Comparison of ENCODE assay signal across 8 cellular contexts in the genomic region with DNA sequence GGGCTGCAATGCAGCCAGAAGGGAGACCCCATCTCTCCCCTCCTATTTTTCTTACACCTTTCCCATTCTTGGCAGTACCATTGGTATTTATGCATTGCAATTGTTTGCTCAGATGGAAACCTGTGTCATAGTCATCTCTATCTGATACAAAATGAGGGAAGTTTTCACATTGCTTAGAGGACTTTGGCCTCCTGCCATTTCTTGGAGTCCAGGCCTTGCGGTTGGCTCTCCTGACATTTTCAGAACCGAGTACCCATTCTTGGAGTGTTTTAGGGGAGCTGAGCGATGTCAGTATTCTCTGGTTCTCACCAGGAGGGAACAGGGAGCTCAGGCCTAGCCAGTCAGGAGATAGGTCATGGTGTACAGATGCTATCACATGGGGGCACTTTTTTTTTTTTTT. TPM values are rescaled to one million over a fixed set of nuclear protein-coding genes. Genes with fewer than 3 reads are reported as not detected.
A peak's percentile ranks its signal among the peaks of the same experiment; 100 is the strongest.
DNase-seq lines count a peak whose midpoint lies in the region; ATAC-seq, FAIRE-seq and TF ChIP-seq lines count a peak whose summit lies in the region.

No MANE protein-coding gene starts in this region.

- H4K8ac ChIP-seq in mesenchymal stem cell (ENCODE audit: low read length), result no peak overlapping the region

- H2BK120ac ChIP-seq in mesenchymal stem cell (ENCODE audit: low read depth, low read length), result no peak overlapping the region

- TF ChIP-seq POLR2A in GM12892 (IDR thresholded peaks at IDR 0.05; ENCODE audit: low read depth, low read length), result no peak

- H3K23ac ChIP-seq in mesenchymal stem cell (ENCODE audit: low read length in 2 of 2), result no peak overlapping the region

- DNase-seq in AG10803 (ENCODE audit: low read depth) (peak; percentile 43), astrocyte of the hippocampus (ENCODE audit: low read depth, low spot score) (peak; percentile 68), mesenchymal stem cell (peak; percentile 26), left colon (no peak), GM12892 (ENCODE audit: insufficient read length) (no peak), mucosa of descending colon (no peak), NK-92 (lab: John Stamatoyannopoulos, UW; ENCODE audit: unreplicated experiment) (no peak)

- intact Hi-C loops in left colon (cut with DNase I, micrococcal nuclease), result no loop called here
- intact Hi-C loops in mucosa of descending colon (cut with DNase I, micrococcal nuclease), result no loop called here

- no peak overlapping the region for H4K91ac ChIP-seq in mesenchymal stem cell (ENCODE audit: low read length)

- no peak for FAIRE-seq in GM12892 (lab: Jason Lieb, UNC)

- H3K4me1 ChIP-seq in HUES64 (ENCODE audit: insufficient read depth, low read length), result peaks cover 8% of the 10 kb centered on the region
- H3K4me1 ChIP-seq in mesenchymal stem cell (ENCODE audit: control insufficient read depth, insufficient read depth, low read depth, low read length), result peaks cover 16% of the 10 kb centered on the region
- peaks cover 10% of the 10 kb centered on the region for H3K4me1 ChIP-seq in mucosa of descending colon (ENCODE audit: low read depth)

- peaks cover 19% of the 10 kb centered on the region for H3K79me1 ChIP-seq in mesenchymal stem cell (replicated peaks; ENCODE audit: low read length, poor library complexity, severe bottlenecking)

- H3K4me3 ChIP-seq in AG10803 (ENCODE audit: low read length), result peak overlapping the region; percentile 89
- H3K4me3 ChIP-seq in HUES64 (ENCODE audit: low read length), result peak overlapping the region; percentile 93
- H3K4me3 ChIP-seq in mesenchymal stem cell (ENCODE audit: insufficient read depth in 1 of 2, low read depth in 1 of 2, low read length in 2 of 2), result peak overlapping the region in 1 of 2 experiments; percentile 96
- no peak overlapping the region for H3K4me3 ChIP-seq in mucosa of descending colon

- H3K4me2 ChIP-seq in mesenchymal stem cell (ENCODE audit: low read length, poor library complexity, severe bottlenecking), result peak overlapping the region; percentile 89

- no peaks in the 10 kb centered on the region for H3K27me3 ChIP-seq in HUES64 (ENCODE audit: insufficient read depth, low read length)
- H3K27me3 ChIP-seq in mesenchymal stem cell (ENCODE audit: control insufficient read depth in 1 of 2, insufficient read depth in 1 of 2, low read length in 2 of 2), result no peaks in the 10 kb centered on the region

- H3K18ac ChIP-seq in mesenchymal stem cell (ENCODE audit: low read depth in 1 of 2, low read length in 2 of 2), result no peak overlapping the region

- WGBS in HUES64, result 90% methylated on average over 3 of the region's 3 CpGs
- 90% methylated on average over 3 of the region's 3 CpGs for WGBS in mesenchymal stem cell

- H2BK12ac ChIP-seq in mesenchymal stem cell (ENCODE audit: low read length in 2 of 2), result no peak overlapping the region

- ATAC-seq in left colon (no peak), mucosa of descending colon (no peak)

- no peaks in the 10 kb centered on the region for H3K9me3 ChIP-seq in HUES64 (ENCODE audit: insufficient read depth, low read depth, low read length)
- no peaks in the 10 kb centered on the region for H3K9me3 ChIP-seq in mesenchymal stem cell (ENCODE audit: control insufficient read depth, low read length)
- no peaks in the 10 kb centered on the region for H3K9me3 ChIP-seq in mucosa of descending colon

- H3K9ac ChIP-seq in HUES64 (ENCODE audit: low read depth, low read length) (no peak overlapping the region; the same call in 1 of the 2 replicates), mesenchymal stem cell (ENCODE audit: low read length) (peak overlapping the region; percentile 93)

- H2BK5ac ChIP-seq in mesenchymal stem cell (ENCODE audit: low read depth, low read length, poor library complexity, severe bottlenecking), result no peak overlapping the region

- no peak overlapping the region for H2BK15ac ChIP-seq in mesenchymal stem cell (ENCODE audit: low read depth, poor library complexity, severe bottlenecking)

- TF ChIP-seq CTCF in AG10803 (conservative IDR thresholded peaks at IDR 0.05; ENCODE audit: low read length) (no peak), mucosa of descending colon (IDR thresholded peaks at IDR 0.05) (no peak)

- no peak overlapping the region for H3K27ac ChIP-seq in HUES64 (ENCODE audit: low read depth, low read length)
- no peak overlapping the region for H3K27ac ChIP-seq in mesenchymal stem cell (ENCODE audit: low read length, poor library complexity, severe bottlenecking)

- H3K4ac ChIP-seq in mesenchymal stem cell (ENCODE audit: low read depth in 1 of 2, low read length in 2 of 2), result no peak overlapping the region

- no peak overlapping the region for H3K14ac ChIP-seq in mesenchymal stem cell (ENCODE audit: low read length in 2 of 2)

- peak overlapping the region; percentile 59 for H2AK5ac ChIP-seq in mesenchymal stem cell (ENCODE audit: low read length, severe bottlenecking)

- no peak overlapping the region for H2AFZ ChIP-seq in mesenchymal stem cell (ENCODE audit: low read depth, low read length)

- H3K36me3 ChIP-seq in HUES64 (ENCODE audit: insufficient read depth, low read length) (peaks cover 44% of the 10 kb centered on the region), mesenchymal stem cell (ENCODE audit: control insufficient read depth in 1 of 2, insufficient read depth in 2 of 2, low read depth in 1 of 2, low read length in 2 of 2) (peaks cover 32 to 39% of the 10 kb centered on the region in 2 experiments), mucosa of descending colon (ENCODE audit: low read depth) (peaks cover 4% of the 10 kb centered on the region)

RNA-seq across cellular contexts. Expression of a gene that starts 1.5 kb away (rescaled TPM):
- polyA plus RNA-seq in HUES64 (2013, experiment 1 of 2), result 37.0 TPM
- 37.5 TPM for polyA plus RNA-seq in HUES64 (2013, experiment 2 of 2)
- polyA plus RNA-seq in mesenchymal stem cell (2013, experiment 1 of 2), result 30.8 TPM
- 28.0 TPM for polyA plus RNA-seq in mesenchymal stem cell (2013, experiment 2 of 2)
- total RNA-seq in left colon, result 10 to 100 TPM; 34.1 to 35.7 TPM
- 18.8 TPM for polyA plus RNA-seq in GM12892 (2012; ENCODE audit: missing spikeins)
- 10 to 100 TPM; 30.7 to 56.6 (median 38.9) TPM for total RNA-seq in mucosa of descending colon

RNA-seq across cellular contexts. Expression of a gene that starts 58.1 kb away (rescaled TPM):
- polyA plus RNA-seq in HUES64 (2013, experiment 1 of 2), result not detected
- polyA plus RNA-seq in HUES64 (2013, experiment 2 of 2), result not detected
- 10.2 TPM for polyA plus RNA-seq in mesenchymal stem cell (2013, experiment 1 of 2)
- polyA plus RNA-seq in mesenchymal stem cell (2013, experiment 2 of 2), result 9.7 TPM
- total RNA-seq in left colon, result 1 to 10 TPM; 1.1 to 2.6 TPM
- polyA plus RNA-seq in GM12892 (2012; ENCODE audit: missing spikeins), result 0.40 TPM
- total RNA-seq in mucosa of descending colon, result 1 to 10 TPM in 2 of 3 donors, under 1 TPM in 1; 0.38 to 2.0 (median 1.6) TPM

Comparison
In these comparisons a context has a peak if more than half of its experiments do, and no peak if none do; other contexts are left out.
1. DNase-seq: peak in AG10803 (single experiment), astrocyte of the hippocampus (single experiment) and mesenchymal stem cell (single experiment); none in left colon (0 of 2), GM12892 (single experiment), mucosa of descending colon (0 of 3) and NK-92 (single experiment).